8 cellular contexts compared by ENCODE assay signal in genomic region chr2:20651731-20652099, GRCh38. TPM values are rescaled to one million over a fixed set of nuclear protein-coding genes. Genes with fewer than 3 reads are reported as not detected.
DNase-seq lines count a peak whose midpoint lies in the region; ATAC-seq, FAIRE-seq and TF ChIP-seq lines count a peak whose summit lies in the region.

No MANE protein-coding gene starts in this region.

- H3K4me3 ChIP-seq in GM23338, result peak overlapping the region; percentile 81
- H3K4me3 ChIP-seq in heart right ventricle, result peak overlapping the region; percentile 72 to 99 (median 94)
- H3K4me3 ChIP-seq in skeletal muscle satellite cell (ENCODE audit: low read length), result peak overlapping the region; percentile 82

- intact Hi-C loops in activated B cell treated with CpG ODN at 0.5 μM for 24 hours (cut with micrococcal nuclease) (loop anchor here (1.0 to 10.0 kb wide), 9 partner anchors 16 to 1304 kb away; partner anchors contain the start of genes GDF7, LAPTM4A, LDAH and PUM2), heart right ventricle (cut with DNase I) (loop anchor here in 1 of 10 donors (5.0 kb wide), 1 partner anchor 749 kb away; the partner anchor contains the start of gene TTC32)

- H3K27me3 ChIP-seq in GM23338 (ENCODE audit: insufficient read depth) (peaks cover 10% of the 10 kb centered on the region; the same call in 1 of the 2 replicates), heart right ventricle (peaks cover 0 to 4% (median 0%) of the 10 kb centered on the region in 7 donors), skeletal muscle satellite cell (ENCODE audit: control insufficient read depth, insufficient read depth, low read length) (peaks cover 17% of the 10 kb centered on the region)

- no peak overlapping the region for H3K27ac Mint-ChIP-seq in GM23338
- H3K27ac Mint-ChIP-seq in activated B cell treated with CpG ODN at 0.5 μM for 24 hours, result peak overlapping the region; percentile 94

- FAIRE-seq in RCC 7860 (lab: Jason Lieb, UNC), result no peak

- peak overlapping the region; percentile 95 for H3K9ac ChIP-seq in skeletal muscle satellite cell (ENCODE audit: low read depth, low read length)

- no peaks in the 10 kb centered on the region; the same call in 2 of the 3 replicates for H3K36me3 Mint-ChIP-seq in GM23338 (ENCODE audit: low read depth)
- H3K36me3 Mint-ChIP-seq in activated B cell treated with CpG ODN at 0.5 μM for 24 hours (ENCODE audit: low read depth), result peaks cover 2% of the 10 kb centered on the region

- no peak overlapping the region for H3K27ac ChIP-seq in GM23338 (ENCODE audit: low read depth)
- peak overlapping the region; percentile 22 to 97 (median 90) for H3K27ac ChIP-seq in heart right ventricle

- H3K9me3 Mint-ChIP-seq in GM23338, result no peaks in the 10 kb centered on the region; the same call in 2 of the 3 replicates
- no peaks in the 10 kb centered on the region for H3K9me3 Mint-ChIP-seq in activated B cell treated with CpG ODN at 0.5 μM for 24 hours

- H3K4me3 Mint-ChIP-seq in GM23338 (peak overlapping the region; percentile 83), activated B cell treated with CpG ODN at 0.5 μM for 24 hours (peak overlapping the region; percentile 87)

- POLR2A ChIA-PET in activated B cell treated with CpG ODN at 0.5 μM for 24 hours (lab: Charles Lee), result interaction anchor here (0.6 to 4.9 kb wide), 13 partner anchors 9 to 323 kb away, joined by 3 to 86 read pairs (median 5); partner anchors contain the start of genes GDF7, LDAH and RHOB

- CTCF ChIA-PET in activated B cell treated with CpG ODN at 0.5 μM for 24 hours (lab: Charles Lee), result interaction anchor here (0.8 to 3.4 kb wide), 16 partner anchors 9 to 517 kb away, joined by 3 to 36 read pairs (median 4); partner anchors contain the start of genes LDAH and RHOB

- H3K9me3 ChIP-seq in heart right ventricle (no peaks in the 10 kb centered on the region), skeletal muscle satellite cell (replicated peaks; ENCODE audit: low read length) (no peaks in the 10 kb centered on the region)

- WGBS in heart right ventricle, 2 donors, result 70 to 71% methylated on average over 7 of the region's 7 CpGs

- no peaks in the 10 kb centered on the region for H3F3A ChIP-seq in GM23338 (replicated peaks; ENCODE audit: low read depth)

- H3K4me2 ChIP-seq in GM23338 (peak overlapping the region; percentile 94), skeletal muscle satellite cell (ENCODE audit: low read length) (peak overlapping the region; percentile 96)

- no peaks in the 10 kb centered on the region for H3K9me2 ChIP-seq in GM23338 (ENCODE audit: insufficient read depth)

- H3K36me3 ChIP-seq in GM23338 (ENCODE audit: insufficient read depth) (no peaks in the 10 kb centered on the region), heart right ventricle (peaks cover 0 to 2% (median 0%) of the 10 kb centered on the region in 9 donors), skeletal muscle satellite cell (ENCODE audit: insufficient read depth, low read length) (peaks cover 6% of the 10 kb centered on the region)

- H3K4me1 ChIP-seq in GM23338 (ENCODE audit: insufficient read depth) (peaks cover 18% of the 10 kb centered on the region), heart right ventricle (peaks cover 3 to 39% (median 35%) of the 10 kb centered on the region in 9 donors), skeletal muscle satellite cell (ENCODE audit: control insufficient read depth, insufficient read depth, low read length) (peaks cover 27% of the 10 kb centered on the region)

- no peaks in the 10 kb centered on the region for H4K20me1 ChIP-seq in GM23338 (replicated peaks; ENCODE audit: insufficient read depth)

- H3K27me3 Mint-ChIP-seq in GM23338 (ENCODE audit: insufficient read depth, low read depth, poor library complexity), result peaks cover 9% of the 10 kb centered on the region
- H3K27me3 Mint-ChIP-seq in activated B cell treated with CpG ODN at 0.5 μM for 24 hours, result peaks cover 3% of the 10 kb centered on the region

- H3K4me1 Mint-ChIP-seq in GM23338 (peaks cover 29% of the 10 kb centered on the region), activated B cell treated with CpG ODN at 0.5 μM for 24 hours (peaks cover 39% of the 10 kb centered on the region)

- TF ChIP-seq CTCF in GM23338 (conservative IDR thresholded peaks at IDR 0.05; ENCODE audit: low read depth in 2 of 2) (no peak), activated B cell treated with CpG ODN at 0.5 μM for 24 hours (IDR thresholded peaks at IDR 0.05) (no peak), heart right ventricle (IDR thresholded peaks at IDR 0.05) (no peak)

- H2AFZ ChIP-seq in GM23338, result peak overlapping the region; percentile 100

- H3K79me2 ChIP-seq in GM23338 (replicated peaks; ENCODE audit: insufficient read depth), result no peaks in the 10 kb centered on the region

- ATAC-seq in GM23338 (no peak), activated B cell treated with CpG ODN at 0.5 μM for 24 hours (ENCODE audit: low read depth) (no peak), heart right ventricle (no peak), HG02623 (IDR thresholded peaks at IDR 0.05; ENCODE audit: unreplicated experiment) (no peak), HG03439 (IDR thresholded peaks at IDR 0.05; ENCODE audit: unreplicated experiment) (no peak)

- no peak for DNase-seq in GM23338 (ENCODE audit: low spot score)
- no peak for DNase-seq in activated B cell treated with CpG ODN at 0.5 μM for 24 hours
- DNase-seq in heart right ventricle, result no peak
- no peak for DNase-seq in SW 1271 (lab: John Stamatoyannopoulos, UW)
- no peak for DNase-seq in RCC 7860 (ENCODE audit: low spot score)

TF ChIP-seq in GM23338, 12 proteins besides CTCF, POLR2A, EP300 and RAD21 (continues in another document):
- TF ChIP-seq NANOG (IDR thresholded peaks at IDR 0.05; ENCODE audit: borderline replicate concordance), result no peak
- TF ChIP-seq ZNF114 (CRISPR knock-in tag; IDR thresholded peaks at IDR 0.05), result no peak
- TF ChIP-seq STAT1 (IDR thresholded peaks at IDR 0.05; ENCODE audit: unreplicated experiment), result no peak
- no peak for TF ChIP-seq EZH2 (IDR thresholded peaks at IDR 0.05; ENCODE audit: low read depth, unreplicated experiment)

RNA-seq across cellular contexts. Expression of gene HS1BP3, which starts 0.8 kb away (rescaled TPM):
- 15.0 and 16.8 TPM in 2 replicates for total RNA-seq in GM23338 (2014; rRNA removed; shearing (Covaris generic))
- polyA plus RNA-seq in GM23338 (2016; fragmentation: Nextera tagmentation; extraction: Ambion mirVana), result 6.0 and 7.2 TPM in 2 replicates
- 13.0 and 13.1 TPM in 2 replicates for total RNA-seq in activated B cell treated with CpG ODN at 0.5 μM for 24 hours
- total RNA-seq in heart right ventricle, result 10 to 100 TPM; 11.3 to 26.3 (median 16.1) TPM
- 10 to 100 TPM; 16.8 to 24.6 TPM for polyA plus RNA-seq in heart right ventricle
- 18.1 and 34.2 TPM in 2 replicates for total RNA-seq in skeletal muscle satellite cell (2012; rRNA removed)

RNA-seq across cellular contexts. Expression of gene GDF7, which starts 15.2 kb away (rescaled TPM):
- total RNA-seq in GM23338 (2014; rRNA removed; shearing (Covaris generic)), result 0.19 and 0.52 TPM in 2 replicates
- 0.16 and 0.19 TPM in 2 replicates for polyA plus RNA-seq in GM23338 (2016; fragmentation: Nextera tagmentation; extraction: Ambion mirVana)
- total RNA-seq in activated B cell treated with CpG ODN at 0.5 μM for 24 hours, result 5.9 and 6.7 TPM in 2 replicates
- total RNA-seq in heart right ventricle, result 1 to 10 TPM in 1 of 10 donors, under 1 TPM in 9; 0.10 to 1.2 (median 0.66) TPM
- polyA plus RNA-seq in heart right ventricle, result under 1 TPM; 0.17 to 0.37 TPM
- total RNA-seq in skeletal muscle satellite cell (2012; rRNA removed), result under 0.01 TPM in 1 of 2 replicates, not detected in the other
